8 cellular contexts compared by ENCODE assay signal in the genomic region with DNA sequence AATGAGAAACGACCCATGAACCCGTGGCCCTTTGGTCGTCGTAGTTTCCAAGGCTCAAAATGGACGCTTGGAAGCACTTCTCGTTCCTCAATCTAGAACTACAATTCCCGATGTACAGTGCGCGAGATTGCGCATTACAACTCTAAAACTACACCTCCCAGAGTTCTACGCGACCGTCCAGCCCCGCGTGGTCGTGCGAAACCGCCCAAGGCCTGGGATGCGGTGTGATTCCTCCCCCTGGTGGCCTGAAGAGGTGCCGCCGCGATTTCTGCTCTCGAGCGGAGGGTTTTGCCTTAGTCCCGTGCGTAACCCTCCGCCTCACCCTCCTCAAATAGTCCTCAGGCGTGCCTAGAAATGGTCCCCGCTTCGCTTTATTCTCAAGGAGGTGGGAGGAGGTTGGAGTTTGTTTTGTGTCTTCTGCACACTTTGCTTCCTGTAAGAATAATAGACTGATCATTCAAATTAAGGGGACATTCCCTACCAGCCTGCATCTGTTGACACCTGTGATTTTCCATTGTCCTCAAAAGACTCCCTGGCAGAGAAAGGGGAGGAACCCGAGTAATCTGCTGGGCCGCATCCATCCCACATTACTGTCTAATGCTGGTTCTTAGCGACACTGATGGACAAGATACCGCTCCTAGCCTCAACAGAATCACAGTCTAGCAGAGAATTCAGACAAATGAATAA. TPM values are rescaled to one million over a fixed set of nuclear protein-coding genes. Genes with fewer than 3 reads are reported as not detected.
A peak's percentile ranks its signal among the peaks of the same experiment; 100 is the strongest.
DNase-seq lines count a peak whose midpoint lies in the region; ATAC-seq and FAIRE-seq lines count a peak whose summit lies in the region.

No MANE protein-coding gene starts in this region.

- no peaks in the 10 kb centered on the region for H3K36me3 ChIP-seq in mesodermal cell (ENCODE audit: control insufficient read depth, insufficient read depth, low read length)

- peak overlapping the region; percentile 63 for H3K4me3 ChIP-seq in mesodermal cell (ENCODE audit: extremely low read depth, insufficient read depth, low read length, poor library complexity, severe bottlenecking)

- H3K4me1 ChIP-seq in mesodermal cell (ENCODE audit: control insufficient read depth, insufficient read depth, low read length, poor library complexity, severe bottlenecking), result peaks cover 12% of the 10 kb centered on the region

- 0 to 11% methylated on average over 23 to 26 of the region's 34 CpGs for WGBS in mesodermal cell (ENCODE audit: insufficient coverage in 2 of 2), 2 experiments

- FAIRE-seq in HTR-8/SVneo (lab: Jason Lieb, UNC) (peak; percentile 73), endometrium (lab: Jason Lieb, UNC) (peak; percentile 98)

- peak overlapping the region; percentile 80 for H3K27ac ChIP-seq in mesodermal cell (ENCODE audit: low read depth, low read length, severe bottlenecking)

- no peaks in the 10 kb centered on the region for H3K9me3 ChIP-seq in mesodermal cell (ENCODE audit: control insufficient read depth, low read length)

- DNase-seq in COR-L47 (lab: John Stamatoyannopoulos, UW) (peak; percentile 99), HTR-8/SVneo (ENCODE audit: insufficient read length, low spot score) (peak; percentile 91), NOMO-1 treated with DMSO at 0.1 percent for 48 hours (lab: John Stamatoyannopoulos, UW; ENCODE audit: unreplicated experiment) (peak; percentile 99)
- DNase-seq in activated CD8-positive, alpha-beta memory T cell treated with anti-CD3 and anti-CD28 coated beads, Interleukin-2, amount 50 U/mL, for 1 hour (ENCODE audit: extremely low read depth), result peak; percentile 94
- DNase-seq in stimulated activated CD8-positive, alpha-beta memory T cell treated with anti-CD3 and anti-CD28 coated beads, Interleukin-15, amount 100 ng/mL, for 4 hours (ENCODE audit: low read depth in 2 of 2), result peak; percentile 90 to 96

- peak; percentile 83 for ATAC-seq in GM21367 (IDR thresholded peaks at IDR 0.05; ENCODE audit: unreplicated experiment)

RNA-seq across cellular contexts. Expression of gene PAFAH2, which starts 0.4 kb away (rescaled TPM):
- 9.1 TPM for polyA plus RNA-seq in mesodermal cell (2013, experiment 1 of 2)
- 13.7 TPM for polyA plus RNA-seq in mesodermal cell (2013, experiment 2 of 2)

RNA-seq across cellular contexts. Expression of gene EXTL1, which starts 23.4 kb away (rescaled TPM):
- polyA plus RNA-seq in mesodermal cell (2013, experiment 1 of 2), result 2.4 TPM
- polyA plus RNA-seq in mesodermal cell (2013, experiment 2 of 2), result 1.5 TPM

RNA-seq across cellular contexts. Expression of gene SLC30A2, which starts 47.7 kb away (rescaled TPM):
- not detected for polyA plus RNA-seq in mesodermal cell (2013, experiment 1 of 2)
- polyA plus RNA-seq in mesodermal cell (2013, experiment 2 of 2), result not detected

Comparison
In these comparisons a context has a peak if more than half of its experiments do, and no peak if none do; other contexts are left out.
1. Peak in every context shown above with its lines: DNase-seq, ATAC-seq, H3K4me3 ChIP-seq and H3K27ac ChIP-seq.